10 cellular contexts compared by ENCODE assay signal in genomic region chr14:104326848-104327247, GRCh38.
"Had no signal": no experiment of that assay in that cellular context is flagged by ENCODE, and none has a peak within 500 bp of the region (broad histone marks: within the 10 kb centered on the region; RNA-seq: fewer than 3 reads in every experiment).

No MANE protein-coding gene starts in this region.

- DNase-seq: activated CD4-positive, alpha-beta T cell treated with anti-CD3 and anti-CD28 coated beads for 36 hours; central memory CD4-positive, alpha-beta T cell; erythroblast; natural killer cell; occipital lobe; stimulated activated CD4-positive, alpha-beta T cell treated with anti-CD3 and anti-CD28 coated beads, Interleukin-2, amount 100 ng/mL, for 24 hours; stimulated activated naive B cell treated with anti-CD40 and anti-IgM and Interleukin-4, amounts not matched to agents 10 μg/mL and 1 μg/mL and 100 μg/mL, for 72 hours had no signal

- H3K27ac ChIP-seq: VCaP had no signal

- ATAC-seq: activated CD4-positive, alpha-beta T cell treated with anti-CD3 and anti-CD28 coated beads for 36 hours; natural killer cell; sciatic nerve; stimulated activated naive B cell treated with anti-CD40 and anti-IgM and Interleukin-4, amounts not matched to agents 10 μg/mL and 1 μg/mL and 100 μg/mL, for 72 hours; T-cell had no signal
